In the genomic region with DNA sequence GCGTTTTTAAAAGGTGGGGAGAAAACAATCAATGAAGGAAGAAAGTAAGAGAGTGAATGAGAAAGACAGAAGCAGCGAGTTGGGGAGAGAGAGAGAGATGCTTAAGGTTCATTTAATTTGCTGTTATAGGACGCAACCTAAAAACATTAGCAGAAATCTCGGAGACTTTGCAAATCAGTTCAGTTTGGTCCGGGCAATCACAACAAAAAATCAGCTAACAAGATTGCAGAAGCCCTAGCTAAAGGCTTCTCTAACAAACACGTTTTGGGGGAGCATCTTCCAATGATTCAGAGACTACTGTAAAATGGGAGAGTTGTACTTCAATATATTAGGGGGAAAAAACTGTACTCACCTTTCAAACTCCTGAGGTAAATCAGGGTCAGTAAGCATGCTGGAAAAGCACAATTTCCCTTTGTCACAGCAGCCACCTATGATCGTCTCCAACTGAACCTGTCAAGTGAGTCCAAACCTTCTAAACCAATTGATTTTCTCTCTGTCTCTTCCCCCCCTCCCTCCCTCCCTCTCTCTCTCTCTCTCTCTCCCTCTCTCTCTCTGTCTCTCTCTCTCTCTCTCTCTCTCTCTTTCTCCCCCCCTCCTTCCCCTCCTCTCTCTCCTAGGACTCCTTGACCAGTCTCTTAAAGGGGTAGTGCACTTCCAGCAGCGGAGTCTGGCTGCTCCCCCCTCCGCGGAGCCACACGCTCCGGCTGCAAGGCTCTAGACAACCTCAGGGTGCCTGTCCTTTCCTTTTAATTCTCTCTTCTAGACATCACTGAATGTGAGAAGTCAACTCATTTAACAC, we compare ENCODE assay signal across 8 cellular contexts. TPM values are rescaled to one million over a fixed set of nuclear protein-coding genes. Genes with fewer than 3 reads are reported as not detected.
DNase-seq lines count a peak whose midpoint lies in the region; ATAC-seq lines count a peak whose summit lies in the region.

A gene (minus strand): TSS at position 459 of the 799 bp plus-strand sequence. CDS start 69 bp downstream, at position 390.

- ATAC-seq in GM21447 (IDR thresholded peaks at IDR 0.05; ENCODE audit: unreplicated experiment) (no peak), HG03378 (IDR thresholded peaks at IDR 0.05; ENCODE audit: unreplicated experiment) (no peak), HG03432 (IDR thresholded peaks at IDR 0.05; ENCODE audit: unreplicated experiment) (no peak)

- peak; percentile 10 for DNase-seq in GM03348 (ENCODE audit: low spot score)
- peak; percentile 83 for DNase-seq in NCI-H82 (lab: John Stamatoyannopoulos, UW)
- DNase-seq in fibroblast of gingiva (ENCODE audit: low read depth), result peak; percentile 73
- peak; percentile 1 for DNase-seq in myocyte (ENCODE audit: low read depth)
- no peak for DNase-seq in T1000 (lab: John Stamatoyannopoulos, UW)

RNA-seq across cellular contexts. Expression of the gene that starts here (rescaled TPM):
- 0.29 TPM in 1 of 2 replicates, not detected in the other for total RNA-seq in myocyte
- polyA plus RNA-seq in myocyte (2012), result 0.19 TPM

Comparison
In these comparisons a context has a peak if more than half of its experiments do, and no peak if none do; other contexts are left out.
1. Peak in DNase-seq in myocyte; RNA of the gene not detected or under 1 TPM.